In genomic region chr1:85278853-85279314, GRCh38 we compare ENCODE assay signal across 8 cellular contexts. TPM values are rescaled to one million over a fixed set of nuclear protein-coding genes. Genes with fewer than 3 reads are reported as not detected.
DNase-seq lines count a peak whose midpoint lies in the region; ATAC-seq and TF ChIP-seq lines count a peak whose summit lies in the region.

No MANE protein-coding gene starts in this region.

- H3K4me1 ChIP-seq in RWPE2 (ENCODE audit: insufficient read depth, poor library complexity, severe bottlenecking) (peaks cover 33% of the 10 kb centered on the region), upper lobe of right lung (peaks cover 26% of the 10 kb centered on the region)

- peak overlapping the region; percentile 88 for H3K27ac ChIP-seq in AG04450 (ENCODE audit: low read depth, low read length)
- peak overlapping the region; percentile 86 for H3K27ac ChIP-seq in RWPE2 (ENCODE audit: poor library complexity, severe bottlenecking)
- H3K27ac ChIP-seq in upper lobe of right lung: peak overlapping the region; percentile 56

- H3K27me3 ChIP-seq in AG04450 (ENCODE audit: control insufficient read depth, insufficient read depth, low read length): no peaks in the 10 kb centered on the region
- no peaks in the 10 kb centered on the region for H3K27me3 ChIP-seq in RWPE2 (ENCODE audit: insufficient read depth, poor library complexity, severe bottlenecking)
- H3K27me3 ChIP-seq in upper lobe of right lung: no peaks in the 10 kb centered on the region

- POLR2A ChIA-PET in AG04450 (lab: Yijun Ruan, JAX): no interaction called here

- intact Hi-C loops in upper lobe of right lung (cut with DNase I): no loop called here

- H3K4me3 ChIP-seq in AG04450 (ENCODE audit: low read depth, low read length) (peak overlapping the region; percentile 52), RWPE2 (ENCODE audit: severe bottlenecking) (no peak overlapping the region), upper lobe of right lung (no peak overlapping the region)

- H3K36me3 ChIP-seq in RWPE2 (ENCODE audit: low read depth) (peaks cover 11% of the 10 kb centered on the region), upper lobe of right lung (no peaks in the 10 kb centered on the region)

- TF ChIP-seq CTCF in AG04450 (IDR thresholded peaks at IDR 0.05; ENCODE audit: low read depth, low read length) (no peak), RWPE2 (IDR thresholded peaks at IDR 0.05; ENCODE audit: poor library complexity, severe bottlenecking) (no peak), upper lobe of right lung (IDR thresholded peaks at IDR 0.05) (no peak)

- ATAC-seq in GM21576 (IDR thresholded peaks at IDR 0.05; ENCODE audit: unreplicated experiment): peak; percentile 18
- peak; percentile 60 for ATAC-seq in RWPE2 (ENCODE audit: low read depth)
- peak; percentile 1 for ATAC-seq in upper lobe of right lung
- no peak for ATAC-seq in GM19324 (IDR thresholded peaks at IDR 0.05; ENCODE audit: low FRiP score, unreplicated experiment)
- no peak for ATAC-seq in HG02588 (IDR thresholded peaks at IDR 0.05; ENCODE audit: unreplicated experiment)

- CTCF ChIA-PET in AG04450 (lab: Charles Lee): interaction anchor here (1.4 kb wide), 1 partner anchor 19 kb away, joined by 3 read pairs; the partner anchor contains the start of gene C1orf52

- peak; percentile 78 for DNase-seq in AG04450 (ENCODE audit: low read depth, low spot score)
- no peak for DNase-seq in RWPE2 (ENCODE audit: low spot score)
- peak; percentile 61 for DNase-seq in brain pericyte (ENCODE audit: low read depth, low spot score)
- DNase-seq in mucosa of gallbladder (ENCODE audit: low spot score): peak; percentile 78
- no peak for DNase-seq in upper lobe of right lung

- H3K9me3 ChIP-seq in AG04450 (ENCODE audit: control insufficient read depth, insufficient read depth, low read length): peaks cover 5% of the 10 kb centered on the region
- H3K9me3 ChIP-seq in RWPE2 (ENCODE audit: severe bottlenecking): no peaks in the 10 kb centered on the region
- H3K9me3 ChIP-seq in upper lobe of right lung: no peaks in the 10 kb centered on the region

RNA-seq across cellular contexts. Expression of gene BCL10, which starts 2.5 kb away (rescaled TPM):
- 17.2 and 19.4 TPM in 2 replicates for polyA plus RNA-seq in AG04450 (2011; rRNA removed)
- 19.7 and 22.8 TPM in 2 replicates for polyA minus RNA-seq in AG04450 (2011; rRNA and poly(A)+ RNA removed)
- 28.9 TPM for total RNA-seq in mucosa of gallbladder
- 25.9 TPM for total RNA-seq in upper lobe of right lung

RNA-seq across cellular contexts. Expression of gene C1orf52, which starts 19.4 kb away (rescaled TPM):
- polyA plus RNA-seq in AG04450 (2011; rRNA removed): 28.0 and 31.2 TPM in 2 replicates
- polyA minus RNA-seq in AG04450 (2011; rRNA and poly(A)+ RNA removed): 11.4 and 15.4 TPM in 2 replicates
- 18.6 TPM for total RNA-seq in mucosa of gallbladder
- 22.5 TPM for total RNA-seq in upper lobe of right lung

Comparison
In these comparisons a context has a peak if more than half of its experiments do, and no peak if none do; other contexts are left out.
1. DNase-seq: peak in AG04450 (single experiment), brain pericyte (single experiment) and mucosa of gallbladder (single experiment); none in RWPE2 (single experiment) and upper lobe of right lung (single experiment).
2. ATAC-seq: peak in GM21576 (single experiment), RWPE2 (single experiment) and upper lobe of right lung (single experiment); none in GM19324 (single experiment) and HG02588 (single experiment).
3. Peak in every context shown above with its lines, with median percentiles within 50 percentile points of each other: H3K27ac ChIP-seq.